9 cellular contexts compared by ENCODE assay signal in genomic region chrX:106612403-106612789, GRCh38. TPM values are rescaled to one million over a fixed set of nuclear protein-coding genes. Genes with fewer than 3 reads are reported as not detected.
DNase-seq lines count a peak whose midpoint lies in the region; ATAC-seq and TF ChIP-seq lines count a peak whose summit lies in the region.
"Had no signal": no experiment of that assay in that cellular context is flagged by ENCODE, and none has a peak within 500 bp of the region (broad histone marks: within the 10 kb centered on the region; RNA-seq: fewer than 3 reads in every experiment).

No MANE protein-coding gene starts in this region.

- H3K27ac ChIP-seq in OCI-LY7 (ENCODE audit: low read depth, low read length, poor library complexity, severe bottlenecking) (peak overlapping the region; percentile 79), esophagus squamous epithelium (peak overlapping the region in 2 of 4 donors; percentile 50 to 56), neural progenitor cell (no peak overlapping the region)
- H3K27ac ChIP-seq: C4-2B had no signal

- peak overlapping the region; percentile 89 for H3K4me3 Mint-ChIP-seq in neural progenitor cell

- intact Hi-C loops in OCI-LY7 (cut with micrococcal nuclease; ENCODE audit: unreplicated experiment) (loop anchor here (5.0 to 10.0 kb wide), 2 partner anchors 128 to 1480 kb away; partner anchors contain the start of genes ATG4A and PSMD10), esophagus squamous epithelium (cut with DNase I) (no loop called here)

- TF ChIP-seq CTCF in OCI-LY7 (conservative IDR thresholded peaks at IDR 0.05; ENCODE audit: low read length): no peak
- TF ChIP-seq CTCF in esophagus squamous epithelium (IDR thresholded peaks at IDR 0.05): no peak
- TF ChIP-seq CTCF in neural progenitor cell (IDR thresholded peaks at IDR 0.05): no peak

- H3F3A ChIP-seq in neural progenitor cell (ENCODE audit: low read depth): no peaks in the 10 kb centered on the region

- H3K36me3 Mint-ChIP-seq in neural progenitor cell: no peaks in the 10 kb centered on the region

- POLR2A ChIA-PET in OCI-LY7 (lab: Charles Lee): interaction anchor here (0.7 to 1.8 kb wide), 4 partner anchors 8 to 189 kb away, joined by 3 to 12 read pairs (median 3); no protein-coding TSS in a partner anchor

- H3K9me3 ChIP-seq in OCI-LY7 (ENCODE audit: low read length): no peaks in the 10 kb centered on the region
- no peaks in the 10 kb centered on the region for H3K9me3 ChIP-seq in esophagus squamous epithelium
- no peaks in the 10 kb centered on the region for H3K9me3 ChIP-seq in neural progenitor cell (ENCODE audit: low read depth)

- DNase-seq in NCI-H1105 treated with DMSO at 0.1 percent for 48 hours (lab: John Stamatoyannopoulos, UW) (peak; percentile 56), NCI-H1105 (lab: John Stamatoyannopoulos, UW) (no peak), OCI-LY7 (ENCODE audit: low spot score) (no peak), esophagus squamous epithelium (lab: John Stamatoyannopoulos, UW) (no peak), neural progenitor cell (ENCODE audit: low spot score) (peak; percentile 5), AG08395 (ENCODE audit: low spot score) (no peak)
- no peak for DNase-seq in stimulated activated CD4-positive, alpha-beta T cell treated with anti-CD3 and anti-CD28 coated beads, Interleukin-1b, Interleukin-23, amount 100 ng/mL, for 48 hours

- H3K79me2 ChIP-seq in OCI-LY7 (ENCODE audit: insufficient read depth, low read depth, low read length) (peaks cover 49% of the 10 kb centered on the region), neural progenitor cell (ENCODE audit: low read depth) (no peaks in the 10 kb centered on the region)

- peak overlapping the region; percentile 93 for H2AFZ ChIP-seq in OCI-LY7 (ENCODE audit: low read length)
- peak overlapping the region; percentile 85 for H2AFZ ChIP-seq in neural progenitor cell (replicated peaks)

- H3K4me2 ChIP-seq in OCI-LY7 (ENCODE audit: low read length): peak overlapping the region; percentile 76
- H3K4me2 ChIP-seq in neural progenitor cell: peak overlapping the region; percentile 81

- no peaks in the 10 kb centered on the region for H3K27me3 Mint-ChIP-seq in neural progenitor cell (ENCODE audit: insufficient read depth, low read depth)

- H3K9ac ChIP-seq in neural progenitor cell: no peak overlapping the region

- no peak for TF ChIP-seq POLR2A in esophagus squamous epithelium (IDR thresholded peaks at IDR 0.05)

- no peaks in the 10 kb centered on the region for H3K36me3 ChIP-seq in OCI-LY7 (ENCODE audit: insufficient read depth, low read length)
- H3K36me3 ChIP-seq in esophagus squamous epithelium: no peaks in the 10 kb centered on the region
- H3K36me3 ChIP-seq in neural progenitor cell: no peaks in the 10 kb centered on the region

- no peaks in the 10 kb centered on the region for H3K27me3 ChIP-seq in esophagus squamous epithelium
- peaks cover 41% of the 10 kb centered on the region for H3K27me3 ChIP-seq in neural progenitor cell

- CTCF ChIA-PET in OCI-LY7 (lab: Charles Lee; ENCODE audit: unreplicated experiment): no interaction called here

- no TSS peak for BruUV-seq in OCI-LY7 (replicated peaks; lab: Mats Ljungman, UMichigan)

- H3K4me3 ChIP-seq in OCI-LY7 (ENCODE audit: low read depth, low read length, poor library complexity, severe bottlenecking) (peak overlapping the region; percentile 89), esophagus squamous epithelium (peak overlapping the region; percentile 38 to 66 (median 50)), neural progenitor cell (peak overlapping the region; percentile 57)

- WGBS in esophagus squamous epithelium, 2 donors: 2 to 29% methylated on average over 7 to 8 of the region's 10 CpGs

- H3K9me3 Mint-ChIP-seq in neural progenitor cell: no peaks in the 10 kb centered on the region

- H4K20me1 ChIP-seq in OCI-LY7 (ENCODE audit: insufficient read depth, low read length) (no peaks in the 10 kb centered on the region), neural progenitor cell (ENCODE audit: low read depth) (no peaks in the 10 kb centered on the region)

- no peaks in the 10 kb centered on the region for H3K9me2 ChIP-seq in OCI-LY7 (ENCODE audit: insufficient read depth, low read length)

- H3K27ac Mint-ChIP-seq in neural progenitor cell: no peak overlapping the region

- H3K4me1 ChIP-seq in OCI-LY7 (ENCODE audit: insufficient read depth, low read length, poor library complexity, severe bottlenecking): peaks cover 18% of the 10 kb centered on the region
- no peaks in the 10 kb centered on the region for H3K4me1 ChIP-seq in esophagus squamous epithelium
- no peaks in the 10 kb centered on the region for H3K4me1 ChIP-seq in neural progenitor cell

- peaks cover 35% of the 10 kb centered on the region for H3K4me1 Mint-ChIP-seq in neural progenitor cell

- ATAC-seq in HG02588 (IDR thresholded peaks at IDR 0.05; ENCODE audit: unreplicated experiment): peak; percentile 23

RNA-seq across cellular contexts. Expression of gene RADX, which starts 0.6 kb away (rescaled TPM):
- 30.8 and 34.8 TPM in 2 replicates for total RNA-seq in OCI-LY7 (2014; rRNA removed; shearing (Covaris generic))
- 34.0 and 35.7 TPM in 2 replicates for total RNA-seq in OCI-LY7 (2022)
- 1 to 10 TPM in 3 of 4 donors, under 1 TPM in 1; 0.91 to 2.9 (median 2.2) TPM for total RNA-seq in esophagus squamous epithelium
- total RNA-seq in neural progenitor cell (ENCODE audit: low replicate concordance): 10.5 and 14.2 TPM in 2 replicates

Comparison
In these comparisons a context has a peak if more than half of its experiments do, and no peak if none do; other contexts are left out.
1. DNase-seq: peak in NCI-H1105 treated with DMSO at 0.1 percent for 48 hours (single experiment) and neural progenitor cell (single experiment); none in NCI-H1105 (single experiment), OCI-LY7 (single experiment), esophagus squamous epithelium (single experiment), AG08395 (single experiment) and stimulated activated CD4-positive, alpha-beta T cell treated with anti-CD3 and anti-CD28 coated beads, Interleukin-1b, Interleukin-23, amount 100 ng/mL, for 48 hours (single experiment).
2. Peak in every context shown above with its lines, with median percentiles within 50 percentile points of each other: H3K4me3 ChIP-seq.